In genomic region chr9:26125693-26126092, GRCh38 we compare ENCODE assay signal across 30 cellular contexts.
"Had no signal": no experiment of that assay in that cellular context is flagged by ENCODE, and none has a peak within 500 bp of the region (broad histone marks: within the 10 kb centered on the region; RNA-seq: fewer than 3 reads in every experiment).

No MANE protein-coding gene starts in this region.

- H3K4me1 ChIP-seq: Peyer's patch, SJSA1 had no signal

- H3K36me3 ChIP-seq: Peyer's patch, SJSA1 had no signal

- H3K4me3 ChIP-seq: K562, Peyer's patch, SJSA1 had no signal

- ATAC-seq: K562, PC-3, Right ventricle myocardium inferior, SK-N-SH treated with all-trans-retinoic acid at 6 μM for 48 hours, T-cell had no signal

- H3K27ac ChIP-seq: Peyer's patch, RWPE1, SJSA1 had no signal

- H3K9me3 ChIP-seq: Peyer's patch, SJSA1 had no signal

- H3K27me3 ChIP-seq: Peyer's patch, SJSA1 had no signal

- DNase-seq: Karpas-422; KG1; NCI-H1092; NCI-H1105; NCI-H1417 treated with DMSO at 0.1 percent for 48 hours; NCI-H1436 treated with DMSO at 0.1 percent for 48 hours; NCI-H1694 treated with DMSO at 0.1 percent for 48 hours; NCI-H187 treated with DMSO at 0.1 percent for 48 hours; NCI-H2029; NCI-H2081; NCI-H2171 treated with DMSO at 0.1 percent for 48 hours; NCI-H2227 treated with DMSO at 0.1 percent for 48 hours; NCI-H345; NCI-H446; NCI-H510A treated with DMSO at 0.1 percent for 48 hours; NCI-H524 treated with DMSO at 0.1 percent for 48 hours; NCI-H526 treated with DMSO at 0.1 percent for 48 hours; NCI-H774; NK-92 treated with Interleukin-12 subunit alpha and Interleukin-12 subunit beta, amount 100 ng/mL, for 24 hours; OCI-M1; PC-3; Peyer's patch; SHP77; SIG-M5; T-cell had no signal
